ENCODE assay signal across 1 cellular context in genomic region chr20:58987790-58988564, GRCh38.
TF ChIP-seq lines count a peak whose summit lies in the region.

No MANE protein-coding gene starts in this region.

TF ChIP-seq in liver, 16 proteins besides CTCF, POLR2A, EP300 and RAD21 (continued from another document):
- no peak for TF ChIP-seq TAF1 (conservative IDR thresholded peaks at IDR 0.05)
- no peak for TF ChIP-seq REST (IDR thresholded peaks at IDR 0.05)
- TF ChIP-seq RXRA (IDR thresholded peaks at IDR 0.05), result peak; percentile 29 to 42
- no peak for TF ChIP-seq MAX (IDR thresholded peaks at IDR 0.05)
- no peak for TF ChIP-seq JUND (IDR thresholded peaks at IDR 0.05)
